Comparison of ENCODE assay signal across 20 cellular contexts in the genomic region with DNA sequence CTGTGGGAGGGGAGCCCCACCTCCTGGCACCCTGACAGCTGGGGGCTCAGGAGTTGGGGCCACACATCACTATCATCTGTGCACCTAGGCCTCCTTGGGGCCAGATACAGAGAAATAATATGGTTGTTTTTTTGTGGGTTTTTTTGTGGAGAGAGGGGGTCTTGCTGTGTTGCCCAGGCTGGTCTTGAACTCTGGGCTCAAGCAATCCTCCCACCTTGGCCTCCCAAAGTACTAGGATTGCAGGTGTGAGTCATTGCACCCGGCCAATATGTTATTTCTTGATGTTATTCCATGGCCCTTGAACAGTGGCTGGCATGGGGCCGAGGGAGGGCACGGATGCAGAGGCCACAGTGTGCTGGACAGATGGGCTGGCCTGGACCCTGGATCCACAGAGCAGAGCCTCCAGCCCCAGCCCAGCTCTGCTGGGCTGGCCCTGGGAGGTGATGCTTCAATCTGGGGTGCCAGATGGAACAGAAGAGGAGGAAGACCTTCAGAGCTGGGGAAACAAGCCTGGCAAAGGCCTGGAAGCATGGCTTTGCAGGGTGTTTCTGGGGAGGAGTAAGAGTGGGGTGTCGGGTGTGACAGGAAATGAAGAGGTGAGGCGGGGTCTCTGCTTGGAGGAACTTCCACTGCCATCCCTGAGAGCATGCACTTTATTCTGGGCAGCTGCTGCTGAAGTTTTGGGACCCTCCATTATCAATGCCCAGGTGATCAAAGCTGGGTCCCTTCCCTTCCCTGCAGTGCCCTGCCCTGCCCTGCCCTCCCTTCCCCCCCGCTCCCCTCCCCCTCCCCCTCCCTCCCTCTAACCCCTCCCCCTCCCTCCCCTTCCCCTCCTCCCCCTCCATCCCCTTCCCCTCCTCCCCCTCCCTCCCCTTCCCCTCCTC. TPM values are rescaled to one million over a fixed set of nuclear protein-coding genes. Genes with fewer than 3 reads are reported as not detected.
DNase-seq lines count a peak whose midpoint lies in the region; ATAC-seq and TF ChIP-seq lines count a peak whose summit lies in the region.
"Had no signal": no experiment of that assay in that cellular context is flagged by ENCODE, and none has a peak within 500 bp of the region (broad histone marks: within the 10 kb centered on the region; RNA-seq: fewer than 3 reads in every experiment).

No MANE protein-coding gene starts in this region.

- H3K4me3 ChIP-seq in HEK293 (ENCODE audit: low read depth, low read length): no peak overlapping the region
- H3K4me3 ChIP-seq: colonic mucosa, esophagus squamous epithelium, Peyer's patch, thoracic aorta had no signal

- DNase-seq in DMS 273 treated with DMSO at 0.1 percent for 48 hours (lab: John Stamatoyannopoulos, UW) (peak; percentile 53), WTC11 (ENCODE audit: low spot score) (no peak), myocyte (ENCODE audit: low read depth) (peak; percentile 27), NCI-H1694 (lab: John Stamatoyannopoulos, UW) (no peak), NCI-H82 (lab: John Stamatoyannopoulos, UW) (no peak), globus pallidus (ENCODE audit: low spot score) (no peak)
- DNase-seq: activated CD4-positive, alpha-beta T cell treated with anti-CD3 and anti-CD28 coated beads, Interleukin-2, amount 10 ng/mL, durations not matched to agents 24 days and 14 days; activated naive CD4-positive, alpha-beta T cell treated with anti-CD3 and anti-CD28 coated beads, Interleukin-2, amount 10 ng/mL, durations not matched to agents 7 days and 5 days; CD8-positive, alpha-beta T cell; colonic mucosa; esophagus squamous epithelium; Karpas-422; left ventricle myocardium superior; midbrain; Peyer's patch; stimulated activated naive CD8-positive, alpha-beta T cell treated with anti-CD3 and anti-CD28 coated beads, Interleukin-15, Interleukin-2, amounts not matched to agents 100 U/mL and 50 U/mL, for 24 hours; T-helper 2 cell had no signal

- peaks cover 4% of the 10 kb centered on the region; the same call in 1 of the 2 replicates for H3K4me1 Mint-ChIP-seq in WTC11

- TF ChIP-seq CTCF in HEK293 (tag by site-specific recombination; IDR thresholded peaks at IDR 0.05) (no peak), WTC11 (IDR thresholded peaks at IDR 0.05) (no peak)

- no peak overlapping the region for H3K27ac Mint-ChIP-seq in WTC11
- H3K27ac Mint-ChIP-seq: activated CD4-positive, alpha-beta T cell treated with anti-CD3 and anti-CD28 coated beads, Interleukin-2, amount 10 ng/mL, durations not matched to agents 24 days and 14 days; activated naive CD4-positive, alpha-beta T cell treated with anti-CD3 and anti-CD28 coated beads, Interleukin-2, amount 10 ng/mL, durations not matched to agents 7 days and 5 days; CD8-positive, alpha-beta T cell; natural killer cell treated with Interleukin-12 subunit alpha and Interleukin-12 subunit beta and Interleukin-15 and Interleukin-18, amount 100 ng/mL, for 72 hours had no signal

- no peak overlapping the region for H3K4me3 Mint-ChIP-seq in WTC11
- H3K4me3 Mint-ChIP-seq: activated CD4-positive, alpha-beta T cell treated with anti-CD3 and anti-CD28 coated beads, Interleukin-2, amount 10 ng/mL, durations not matched to agents 24 days and 14 days; activated naive CD4-positive, alpha-beta T cell treated with anti-CD3 and anti-CD28 coated beads, Interleukin-2, amount 10 ng/mL, durations not matched to agents 7 days and 5 days; CD8-positive, alpha-beta T cell; natural killer cell treated with Interleukin-12 subunit alpha and Interleukin-12 subunit beta and Interleukin-15 and Interleukin-18, amount 100 ng/mL, for 72 hours had no signal

- no peak for ATAC-seq in WTC11
- ATAC-seq: CD8-positive, alpha-beta T cell; left ventricle myocardium superior; natural killer cell treated with Interleukin-12 subunit alpha and Interleukin-12 subunit beta and Interleukin-15 and Interleukin-18, amount 100 ng/mL, for 72 hours; stimulated activated naive CD8-positive, alpha-beta T cell treated with anti-CD3 and anti-CD28 coated beads, Interleukin-15, Interleukin-2, amounts not matched to agents 100 U/mL and 50 U/mL, for 24 hours had no signal

- no peaks in the 10 kb centered on the region for H3K36me3 ChIP-seq in HEK293 (ENCODE audit: control insufficient read depth in 2 of 2, insufficient read depth in 1 of 2, low read length in 2 of 2)
- H3K36me3 ChIP-seq: colonic mucosa, esophagus squamous epithelium, Peyer's patch, thoracic aorta had no signal

- CTCF ChIA-PET in HEK293 (lab: Yijun Ruan, JAX) (interaction anchor here (2.1 kb wide), 1 partner anchor 22 kb away, joined by 7 read pairs; no protein-coding TSS in a partner anchor), WTC11 (lab: Charles Lee) (interaction anchor here (0.6 to 4.3 kb wide), 8 partner anchors 19 to 121 kb away, joined by 3 to 22 read pairs (median 4); partner anchors contain the start of gene NSUN5)

- no peaks in the 10 kb centered on the region for H3K9me3 ChIP-seq in HEK293 (ENCODE audit: control insufficient read depth, insufficient read depth, low read depth, low read length)
- H3K9me3 ChIP-seq: colonic mucosa, thoracic aorta had no signal

- H3K36me3 Mint-ChIP-seq in WTC11: no peaks in the 10 kb centered on the region
- H3K36me3 Mint-ChIP-seq: activated naive CD4-positive, alpha-beta T cell treated with anti-CD3 and anti-CD28 coated beads, Interleukin-2, amount 10 ng/mL, durations not matched to agents 7 days and 5 days; CD8-positive, alpha-beta T cell; natural killer cell treated with Interleukin-12 subunit alpha and Interleukin-12 subunit beta and Interleukin-15 and Interleukin-18, amount 100 ng/mL, for 72 hours had no signal

- H3K4me1 ChIP-seq in HEK293 (ENCODE audit: control insufficient read depth, insufficient read depth, low read length): no peaks in the 10 kb centered on the region
- H3K4me1 ChIP-seq: colonic mucosa had no signal

- no peak overlapping the region for H3K27ac ChIP-seq in HEK293 (ENCODE audit: extremely low read depth, low read depth, low read length)
- H3K27ac ChIP-seq: colonic mucosa, esophagus squamous epithelium, Peyer's patch, thoracic aorta had no signal

- POLR2A ChIA-PET in HEK293 (lab: Yijun Ruan, JAX): interaction anchor here (0.9 kb wide), 1 partner anchor 285 kb away, joined by 3 read pairs; no protein-coding TSS in a partner anchor
- POLR2A ChIA-PET in WTC11 (lab: Charles Lee): no interaction called here

- H3K27me3 Mint-ChIP-seq in WTC11 (ENCODE audit: low read depth): peaks cover 5% of the 10 kb centered on the region

- H3K9me3 Mint-ChIP-seq in WTC11: no peaks in the 10 kb centered on the region
- H3K9me3 Mint-ChIP-seq: activated CD4-positive, alpha-beta T cell treated with anti-CD3 and anti-CD28 coated beads, Interleukin-2, amount 10 ng/mL, durations not matched to agents 24 days and 14 days; CD8-positive, alpha-beta T cell; natural killer cell treated with Interleukin-12 subunit alpha and Interleukin-12 subunit beta and Interleukin-15 and Interleukin-18, amount 100 ng/mL, for 72 hours had no signal

TF ChIP-seq in HEK293, 187 proteins besides CTCF, POLR2A, EP300 and RAD21 (continues in another document):
- TF ChIP-seq ZNF529 (tag by site-specific recombination; IDR thresholded peaks at IDR 0.05; ENCODE audit: insufficient replicate concordance) (no peak), ZNF121 (tag by site-specific recombination; IDR thresholded peaks at IDR 0.05) (peak; percentile 82)

TF ChIP-seq in WTC11, 78 proteins besides CTCF, POLR2A, EP300 and RAD21:
- TF ChIP-seq, protein P1, sequence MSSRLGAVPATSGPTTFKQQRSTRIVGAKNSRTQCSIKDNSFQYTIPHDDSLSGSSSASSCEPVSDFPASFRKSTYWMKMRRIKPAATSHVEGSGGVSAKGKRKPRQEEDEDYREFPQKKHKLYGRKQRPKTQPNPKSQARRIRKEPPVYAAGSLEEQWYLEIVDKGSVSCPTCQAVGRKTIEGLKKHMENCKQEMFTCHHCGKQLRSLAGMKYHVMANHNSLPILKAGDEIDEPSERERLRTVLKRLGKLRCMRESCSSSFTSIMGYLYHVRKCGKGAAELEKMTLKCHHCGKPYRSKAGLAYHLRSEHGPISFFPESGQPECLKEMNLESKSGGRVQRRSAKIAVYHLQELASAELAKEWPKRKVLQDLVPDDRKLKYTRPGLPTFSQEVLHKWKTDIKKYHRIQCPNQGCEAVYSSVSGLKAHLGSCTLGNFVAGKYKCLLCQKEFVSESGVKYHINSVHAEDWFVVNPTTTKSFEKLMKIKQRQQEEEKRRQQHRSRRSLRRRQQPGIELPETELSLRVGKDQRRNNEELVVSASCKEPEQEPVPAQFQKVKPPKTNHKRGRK (CRISPR knock-in tag; IDR thresholded peaks at IDR 0.05; ENCODE audit: borderline replicate concordance): no peak
- peak; percentile 95 for TF ChIP-seq ZNF121 (CRISPR knock-in tag; IDR thresholded peaks at IDR 0.05)
TF ChIP-seq in WTC11: peak in this region for 1.

RNA-seq across cellular contexts. Expression of gene FZD9, which starts 3.7 kb away (rescaled TPM):
- 4.0 to 5.2 TPM (median 4.5 TPM) in 3 replicates for total RNA-seq in WTC11 (2021)
- 23.2 and 34.8 TPM in 2 replicates for total RNA-seq in myocyte
- polyA plus RNA-seq in myocyte (2012): 3.4 TPM

Comparison
In these comparisons a context has a peak if more than half of its experiments do, and no peak if none do; other contexts are left out.
1. DNase-seq: peak in DMS 273 treated with DMSO at 0.1 percent for 48 hours (single experiment) and myocyte (single experiment); none in WTC11 (single experiment), NCI-H1694 (single experiment), NCI-H82 (single experiment) and globus pallidus (single experiment).